Comparison of ENCODE assay signal across 8 cellular contexts in genomic region chr14:76962303-76962660, GRCh38.
DNase-seq lines count a peak whose midpoint lies in the region; TF ChIP-seq lines count a peak whose summit lies in the region.

No MANE protein-coding gene starts in this region.

- H3K4me3 ChIP-seq in Caco-2 (ENCODE audit: low read depth, low read length), result peak overlapping the region; percentile 24
- H3K4me3 ChIP-seq in esophagus muscularis mucosa, result peak overlapping the region; percentile 50 to 62 (median 54)
- peak overlapping the region; percentile 69 for H3K4me3 ChIP-seq in parathyroid adenoma (ENCODE audit: low read depth, low read length)

- CTCF ChIA-PET in Caco-2 (lab: Charles Lee) (interaction anchor here (0.6 to 1.8 kb wide), 7 partner anchors 43 to 108 kb away, joined by 3 to 9 read pairs (median 4); no protein-coding TSS in a partner anchor), RWPE1 (lab: Yijun Ruan, JAX) (interaction anchor here (0.6 to 2.2 kb wide), 8 partner anchors 14 to 108 kb away, joined by 3 to 13 read pairs (median 3); no protein-coding TSS in a partner anchor)

- peaks cover 20% of the 10 kb centered on the region for H3K4me1 Mint-ChIP-seq in Caco-2 (ENCODE audit: low read depth, unreplicated experiment)

- H3K36me3 Mint-ChIP-seq in Caco-2 (ENCODE audit: insufficient read depth, unreplicated experiment), result no peaks in the 10 kb centered on the region

- no peak for TF ChIP-seq EP300 in esophagus muscularis mucosa (IDR thresholded peaks at IDR 0.05)

- H3K27ac Mint-ChIP-seq in Caco-2 (ENCODE audit: unreplicated experiment), result peak overlapping the region; percentile 84

- DNase-seq in Caco-2 (no peak), RWPE1 (ENCODE audit: low spot score) (no peak), esophagus muscularis mucosa (ENCODE audit: extremely low spot score) (no peak), dedifferentiated amniotic fluid mesenchymal stem cell (ENCODE audit: extremely low spot score) (no peak), NCI-H2227 (lab: John Stamatoyannopoulos, UW; ENCODE audit: unreplicated experiment) (no peak), GM19238 (ENCODE audit: insufficient read length, low spot score) (no peak), NCI-H1930 (lab: John Stamatoyannopoulos, UW) (no peak)

- H3K4me3 Mint-ChIP-seq in Caco-2 (ENCODE audit: unreplicated experiment), result peak overlapping the region; percentile 88

- intact Hi-C loops in Caco-2 (cut with micrococcal nuclease; ENCODE audit: unreplicated experiment), result loop anchor here (2.0 to 10.0 kb wide), 3 partner anchors 40 to 61 kb away; no protein-coding TSS in a partner anchor
- intact Hi-C loops in esophagus muscularis mucosa (cut with DNase I), result no loop called here

- H3K9me3 Mint-ChIP-seq in Caco-2 (ENCODE audit: unreplicated experiment), result no peaks in the 10 kb centered on the region

- H3K27me3 Mint-ChIP-seq in Caco-2 (ENCODE audit: insufficient read depth, unreplicated experiment), result no peaks in the 10 kb centered on the region

- no peaks in the 10 kb centered on the region for H3K27me3 ChIP-seq in Caco-2 (replicated peaks; ENCODE audit: control insufficient read depth, insufficient read depth, low read length)
- no peaks in the 10 kb centered on the region for H3K27me3 ChIP-seq in esophagus muscularis mucosa
- no peaks in the 10 kb centered on the region for H3K27me3 ChIP-seq in parathyroid adenoma (ENCODE audit: control insufficient read depth, insufficient read depth, low read length)

- no peaks in the 10 kb centered on the region for H3K79me2 ChIP-seq in parathyroid adenoma

- no peak for TF ChIP-seq POLR2A in esophagus muscularis mucosa (IDR thresholded peaks at IDR 0.05; ENCODE audit: low read depth)

- H3K4me1 ChIP-seq in Caco-2 (peaks cover 25% of the 10 kb centered on the region), esophagus muscularis mucosa (peaks cover 28 to 54% (median 45%) of the 10 kb centered on the region in 4 donors), parathyroid adenoma (peaks cover 48% of the 10 kb centered on the region)

- H3K4me2 ChIP-seq in parathyroid adenoma (ENCODE audit: low read length), result peak overlapping the region; percentile 98

- BruUV-seq in Caco-2 (replicated peaks; lab: Mats Ljungman, UMichigan), result no TSS peak

- H3K9me3 ChIP-seq in Caco-2, result no peaks in the 10 kb centered on the region
- no peaks in the 10 kb centered on the region for H3K9me3 ChIP-seq in esophagus muscularis mucosa
- H3K9me3 ChIP-seq in parathyroid adenoma (ENCODE audit: control insufficient read depth, low read length), result no peaks in the 10 kb centered on the region

- H3K36me3 ChIP-seq in Caco-2 (ENCODE audit: control insufficient read depth, insufficient read depth, low read length) (no peaks in the 10 kb centered on the region), esophagus muscularis mucosa (no peaks in the 10 kb centered on the region), parathyroid adenoma (ENCODE audit: control insufficient read depth, insufficient read depth, low read length) (no peaks in the 10 kb centered on the region)

- H3K27ac ChIP-seq in RWPE1 (peak overlapping the region; percentile 100), esophagus muscularis mucosa (replicated peaks in 1 of 4) (peak overlapping the region; percentile 91 to 97 (median 93)), parathyroid adenoma (peak overlapping the region; percentile 96)

- no peak for TF ChIP-seq CTCF in Caco-2 (IDR thresholded peaks at IDR 0.05; ENCODE audit: insufficient read depth in 1 of 2, low read depth in 1 of 2, low read length in 1 of 2, severe bottlenecking in 1 of 2, unreplicated experiment in 1 of 2)
- no peak for TF ChIP-seq CTCF in RWPE1 (conservative IDR thresholded peaks at IDR 0.05; ENCODE audit: low read depth)
- no peak for TF ChIP-seq CTCF in esophagus muscularis mucosa (IDR thresholded peaks at IDR 0.05)
- no peak for TF ChIP-seq CTCF in parathyroid adenoma (IDR thresholded peaks at IDR 0.05)

- WGBS in esophagus muscularis mucosa, result 62% methylated on average over 1 of the region's 1 CpG

- H3K9ac ChIP-seq in parathyroid adenoma, result no peak overlapping the region

- POLR2A ChIA-PET in Caco-2 (lab: Charles Lee) (interaction anchor here (0.8 to 1.2 kb wide), 3 partner anchors 67 to 149 kb away, joined by 3 to 7 read pairs (median 5); partner anchors contain the start of genes ANGEL1 and IRF2BPL), RWPE1 (lab: Yijun Ruan, JAX; ENCODE audit: low non-redundant PET) (interaction anchor here (1.0 to 1.3 kb wide), 2 partner anchors 60 to 62 kb away, joined by 3 to 6 read pairs; no protein-coding TSS in a partner anchor)

- peak overlapping the region; percentile 73 for H2AFZ ChIP-seq in parathyroid adenoma
